In genomic region chr5:167967494-167968180, GRCh38 we compare ENCODE assay signal across 28 cellular contexts.
DNase-seq lines count a peak whose midpoint lies in the region; ATAC-seq and TF ChIP-seq lines count a peak whose summit lies in the region.
"Had no signal": no experiment of that assay in that cellular context is flagged by ENCODE, and none has a peak within 500 bp of the region (broad histone marks: within the 10 kb centered on the region; RNA-seq: fewer than 3 reads in every experiment).

No MANE protein-coding gene starts in this region.

- peak; percentile 5 for TF ChIP-seq CTCF in astrocyte of the spinal cord (IDR thresholded peaks at IDR 0.05; ENCODE audit: low read depth, low read length)
- TF ChIP-seq CTCF in foreskin keratinocyte (conservative IDR thresholded peaks at IDR 0.05) = no peak

- in situ Hi-C loops in astrocyte of the spinal cord (cut with HindIII; ENCODE audit: low sequenced_read_pairs) = no loop called here

- H2AFZ ChIP-seq in trophoblast cell (ENCODE audit: insufficient read depth, low read length, poor library complexity) = no peak overlapping the region
- H2AFZ ChIP-seq: parathyroid adenoma had no signal

- H3K9me3 Mint-ChIP-seq in activated naive CD4-positive, alpha-beta T cell treated with anti-CD3 and anti-CD28 coated beads for 36 hours = no peaks in the 10 kb centered on the region
- H3K9me3 Mint-ChIP-seq in T-helper 2 cell treated with Interferon-gamma antibody and Interleukin-4, amounts not matched to agents 5 μg/mL and 100 μg/mL, for 36 hours = no peaks in the 10 kb centered on the region
- H3K9me3 Mint-ChIP-seq: activated CD8-positive, alpha-beta T cell treated with anti-CD3 and anti-CD28 coated beads for 36 hours; activated naive CD8-positive, alpha-beta T cell treated with anti-CD3 and anti-CD28 coated beads, Interleukin-2, amount 50 U/mL, for 24 hours had no signal

- H4K8ac ChIP-seq in trophoblast cell (ENCODE audit: low read depth, low read length) = no peak overlapping the region

- H2AK5ac ChIP-seq in trophoblast cell (ENCODE audit: low read length) = no peak overlapping the region

- no peak overlapping the region for H2BK120ac ChIP-seq in trophoblast cell (ENCODE audit: insufficient read depth, low read length, poor library complexity)

- no peak overlapping the region for H3K4ac ChIP-seq in trophoblast cell (ENCODE audit: low read depth, low read length)

- no peak overlapping the region for H2BK12ac ChIP-seq in trophoblast cell (ENCODE audit: low read length)

- no peak overlapping the region for H2BK5ac ChIP-seq in trophoblast cell (ENCODE audit: low read depth, low read length, poor library complexity)

- CTCF ChIA-PET in activated naive CD4-positive, alpha-beta T cell treated with anti-CD3 and anti-CD28 coated beads for 36 hours (lab: Charles Lee) = no interaction called here

- no peak overlapping the region for H3K9ac ChIP-seq in trophoblast cell (ENCODE audit: low read length)
- H3K9ac ChIP-seq: KMS-11, parathyroid adenoma had no signal

- no peaks in the 10 kb centered on the region for H3K4me1 Mint-ChIP-seq in activated naive CD4-positive, alpha-beta T cell treated with anti-CD3 and anti-CD28 coated beads for 36 hours (ENCODE audit: low read depth)
- no peaks in the 10 kb centered on the region for H3K4me1 Mint-ChIP-seq in T-helper 2 cell treated with Interferon-gamma antibody and Interleukin-4, amounts not matched to agents 5 μg/mL and 100 μg/mL, for 36 hours (ENCODE audit: low read depth)
- H3K4me1 Mint-ChIP-seq: activated naive CD8-positive, alpha-beta T cell treated with anti-CD3 and anti-CD28 coated beads, Interleukin-2, amount 50 U/mL, for 24 hours had no signal

- no peak overlapping the region for H3K27ac Mint-ChIP-seq in activated naive CD4-positive, alpha-beta T cell treated with anti-CD3 and anti-CD28 coated beads for 36 hours
- H3K27ac Mint-ChIP-seq in T-helper 2 cell treated with Interferon-gamma antibody and Interleukin-4, amounts not matched to agents 5 μg/mL and 100 μg/mL, for 36 hours = no peak overlapping the region
- H3K27ac Mint-ChIP-seq: activated CD8-positive, alpha-beta T cell treated with anti-CD3 and anti-CD28 coated beads for 36 hours; activated naive CD8-positive, alpha-beta T cell treated with anti-CD3 and anti-CD28 coated beads, Interleukin-2, amount 50 U/mL, for 24 hours; naive thymus-derived CD4-positive, alpha-beta T cell had no signal

- no peak overlapping the region for H3K14ac ChIP-seq in trophoblast cell (ENCODE audit: low read length)

- no peak overlapping the region for H3K23ac ChIP-seq in trophoblast cell (ENCODE audit: low read length)

- H3K27ac ChIP-seq in trophoblast cell (ENCODE audit: low read depth, low read length) (peak overlapping the region; percentile 44), foreskin keratinocyte (no peak overlapping the region)
- H3K27ac ChIP-seq: breast epithelium, C4-2B, KMS-11, parathyroid adenoma, testis had no signal

- no CpG with 5 or more reads among the region's 7 CpGs for WGBS in trophoblast cell (ENCODE audit: extremely low coverage, insufficient coverage, insufficient read length)

- ATAC-seq in foreskin keratinocyte = no peak
- ATAC-seq: activated CD4-positive, CD25-positive, alpha-beta regulatory T cell treated with anti-CD3 and anti-CD28 coated beads, Interleukin-2, amount 50 U/mL, for 24 hours; activated CD8-positive, alpha-beta T cell treated with anti-CD3 and anti-CD28 coated beads for 36 hours; activated naive CD8-positive, alpha-beta T cell treated with anti-CD3 and anti-CD28 coated beads, Interleukin-2, amount 50 U/mL, for 24 hours; naive thymus-derived CD4-positive, alpha-beta T cell; PC-3; right cardiac atrium had no signal

- DNase-seq in H7 (peak; percentile 30), astrocyte of the spinal cord (ENCODE audit: low read depth, low spot score) (no peak), iPS-NIHi7 (ENCODE audit: extremely low spot score) (peak; percentile 46), trophoblast cell (no peak), NCI-H748 treated with DMSO at 0.1 percent for 48 hours (lab: John Stamatoyannopoulos, UW) (no peak), foreskin keratinocyte (no peak)
- no peak for DNase-seq in activated naive CD4-positive, alpha-beta T cell treated with anti-CD3 and anti-CD28 coated beads for 36 hours
- DNase-seq in T-helper 2 cell treated with Interferon-gamma antibody and Interleukin-4, amounts not matched to agents 5 μg/mL and 100 μg/mL, for 36 hours (ENCODE audit: low spot score) = no peak
- DNase-seq: activated CD8-positive, alpha-beta T cell treated with anti-CD3 and anti-CD28 coated beads for 36 hours; activated effector memory CD4-positive, alpha-beta T cell treated with Interleukin-2 at 50 U/mL for 16 hours; activated naive CD8-positive, alpha-beta T cell treated with anti-CD3 and anti-CD28 coated beads, Interleukin-2, amount 50 U/mL, for 24 hours; cortex of kidney; EL; left cardiac atrium; naive thymus-derived CD4-positive, alpha-beta T cell; NCI-H146; NCI-H510A treated with DMSO at 0.1 percent for 48 hours; PC-3; right cardiac atrium; SHP77; stimulated activated CD4-positive, alpha-beta T cell treated with anti-CD3 and anti-CD28 coated beads, Interleukin-4, amount 100 ng/mL, for 4 hours; stimulated activated naive CD4-positive, alpha-beta T cell; testis had no signal

- intact Hi-C loops in activated naive CD4-positive, alpha-beta T cell treated with anti-CD3 and anti-CD28 coated beads for 36 hours (cut with micrococcal nuclease) = no loop called here

- H3K36me3 ChIP-seq in H7 (replicated peaks; ENCODE audit: control insufficient read depth, insufficient read depth, low read length) (no peaks in the 10 kb centered on the region), trophoblast cell (ENCODE audit: control insufficient read depth in 1 of 2, insufficient read depth in 2 of 2, low read length in 2 of 2) (no peaks in the 10 kb centered on the region)
- H3K36me3 ChIP-seq: breast epithelium had no signal

- H3K27me3 Mint-ChIP-seq in activated naive CD4-positive, alpha-beta T cell treated with anti-CD3 and anti-CD28 coated beads for 36 hours (ENCODE audit: low read depth) = no peaks in the 10 kb centered on the region
- H3K27me3 Mint-ChIP-seq in T-helper 2 cell treated with Interferon-gamma antibody and Interleukin-4, amounts not matched to agents 5 μg/mL and 100 μg/mL, for 36 hours (ENCODE audit: low read depth) = no peaks in the 10 kb centered on the region
- H3K27me3 Mint-ChIP-seq: activated CD8-positive, alpha-beta T cell treated with anti-CD3 and anti-CD28 coated beads for 36 hours; activated naive CD8-positive, alpha-beta T cell treated with anti-CD3 and anti-CD28 coated beads, Interleukin-2, amount 50 U/mL, for 24 hours had no signal

- no peak overlapping the region for H3K4me3 Mint-ChIP-seq in activated naive CD4-positive, alpha-beta T cell treated with anti-CD3 and anti-CD28 coated beads for 36 hours
- no peak overlapping the region for H3K4me3 Mint-ChIP-seq in T-helper 2 cell treated with Interferon-gamma antibody and Interleukin-4, amounts not matched to agents 5 μg/mL and 100 μg/mL, for 36 hours
- H3K4me3 Mint-ChIP-seq: activated CD8-positive, alpha-beta T cell treated with anti-CD3 and anti-CD28 coated beads for 36 hours; activated naive CD8-positive, alpha-beta T cell treated with anti-CD3 and anti-CD28 coated beads, Interleukin-2, amount 50 U/mL, for 24 hours; naive thymus-derived CD4-positive, alpha-beta T cell had no signal

- no peaks in the 10 kb centered on the region for H3K79me2 ChIP-seq in trophoblast cell (ENCODE audit: control insufficient read depth, insufficient read depth, low read length, poor library complexity)
- H3K79me2 ChIP-seq: parathyroid adenoma had no signal

- H3K36me3 Mint-ChIP-seq in activated naive CD4-positive, alpha-beta T cell treated with anti-CD3 and anti-CD28 coated beads for 36 hours (ENCODE audit: low read depth) = peaks cover 1% of the 10 kb centered on the region
- H3K36me3 Mint-ChIP-seq in T-helper 2 cell treated with Interferon-gamma antibody and Interleukin-4, amounts not matched to agents 5 μg/mL and 100 μg/mL, for 36 hours (ENCODE audit: low read depth) = no peaks in the 10 kb centered on the region
- H3K36me3 Mint-ChIP-seq: naive thymus-derived CD4-positive, alpha-beta T cell had no signal

- no peak overlapping the region for H3K4me2 ChIP-seq in trophoblast cell (ENCODE audit: low read length)
- H3K4me2 ChIP-seq: KMS-11 had no signal

- H3K4me3 ChIP-seq in H7 (ENCODE audit: insufficient read depth, low read depth, low read length) = no peak overlapping the region
- H3K4me3 ChIP-seq in astrocyte of the spinal cord (ENCODE audit: low read depth, low read length) = no peak overlapping the region
- no peak overlapping the region for H3K4me3 ChIP-seq in trophoblast cell (ENCODE audit: low read depth, low read length)
- H3K4me3 ChIP-seq: breast epithelium, testis had no signal

- H4K12ac ChIP-seq in trophoblast cell (ENCODE audit: low read depth, low read length) = no peak overlapping the region

- no peaks in the 10 kb centered on the region for H3K9me3 ChIP-seq in trophoblast cell (ENCODE audit: insufficient read depth, low read depth, low read length)
- H3K9me3 ChIP-seq: breast epithelium, testis had no signal

- H3K18ac ChIP-seq in trophoblast cell (ENCODE audit: low read length) = no peak overlapping the region

- H3K4me1 ChIP-seq in trophoblast cell (ENCODE audit: control insufficient read depth in 1 of 2, insufficient read depth in 2 of 2, low read length in 2 of 2) (peaks cover 7% of the 10 kb centered on the region in 2 experiments), foreskin keratinocyte (no peaks in the 10 kb centered on the region)
- H3K4me1 ChIP-seq: breast epithelium, parathyroid adenoma, testis had no signal

- peak overlapping the region; percentile 21 for H4K91ac ChIP-seq in trophoblast cell (ENCODE audit: low read depth, low read length)

- H3K27me3 ChIP-seq in H7 (ENCODE audit: control insufficient read depth, insufficient read depth, low read length) (no peaks in the 10 kb centered on the region), trophoblast cell (ENCODE audit: insufficient read depth, low read length) (no peaks in the 10 kb centered on the region), foreskin keratinocyte (no peaks in the 10 kb centered on the region)
- H3K27me3 ChIP-seq: breast epithelium, testis had no signal

- H3K79me1 ChIP-seq in trophoblast cell (ENCODE audit: low read length) = peaks cover 6% of the 10 kb centered on the region

Comparison
In these comparisons a context has a peak if more than half of its experiments do, and no peak if none do; other contexts are left out.
1. DNase-seq: peak in H7 (single experiment) and iPS-NIHi7 (single experiment); none in astrocyte of the spinal cord (single experiment), trophoblast cell (0 of 2), NCI-H748 treated with DMSO at 0.1 percent for 48 hours (single experiment), activated naive CD4-positive, alpha-beta T cell treated with anti-CD3 and anti-CD28 coated beads for 36 hours (single experiment), T-helper 2 cell treated with Interferon-gamma antibody and Interleukin-4, amounts not matched to agents 5 μg/mL and 100 μg/mL, for 36 hours (single experiment) and foreskin keratinocyte (0 of 2).